Comparison of ENCODE assay signal across 9 cellular contexts in the genomic region with DNA sequence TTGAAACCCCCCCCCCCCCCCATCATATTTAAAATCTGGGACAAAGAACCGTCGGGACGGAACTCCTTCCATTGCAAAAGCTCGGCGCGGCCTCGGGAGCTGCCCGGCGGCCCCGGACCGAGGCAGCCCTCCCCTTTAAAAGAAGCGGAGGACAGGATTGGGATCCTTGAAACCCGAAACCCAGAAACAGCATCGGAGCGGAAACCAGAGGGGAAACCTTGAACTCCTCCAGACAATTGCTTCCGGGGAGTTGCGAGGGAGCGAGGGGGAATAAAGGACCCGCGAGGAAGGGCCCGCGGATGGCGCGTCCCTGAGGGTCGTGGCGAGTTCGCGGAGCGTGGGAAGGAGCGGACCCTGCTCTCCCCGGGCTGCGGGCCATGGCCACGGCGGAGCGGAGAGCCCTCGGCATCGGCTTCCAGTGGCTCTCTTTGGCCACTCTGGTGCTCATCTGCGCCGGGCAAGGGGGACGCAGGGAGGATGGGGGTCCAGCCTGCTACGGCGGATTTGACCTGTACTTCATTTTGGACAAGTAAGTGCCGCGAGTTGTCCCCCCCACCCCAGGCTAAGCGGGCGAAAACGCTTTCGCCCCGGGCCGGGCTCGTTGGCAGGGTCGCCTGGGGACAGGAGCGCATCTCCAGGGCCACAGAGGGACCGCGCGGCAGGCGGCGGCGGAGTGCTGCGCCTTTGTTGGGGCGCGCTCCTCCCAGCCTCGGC. TPM values are rescaled to one million over a fixed set of nuclear protein-coding genes. Genes with fewer than 3 reads are reported as not detected.
DNase-seq lines count a peak whose midpoint lies in the region; TF ChIP-seq lines count a peak whose summit lies in the region.
"Had no signal": no experiment of that assay in that cellular context is flagged by ENCODE, and none has a peak within 500 bp of the region (broad histone marks: within the 10 kb centered on the region; RNA-seq: fewer than 3 reads in every experiment).

A gene (plus strand): TSS at position 57 of the 714 bp plus-strand sequence. CDS start 321 bp downstream, at position 378.

- intact Hi-C loops in Caco-2 (cut with micrococcal nuclease; ENCODE audit: unreplicated experiment) = no loop called here

- peak in 1 of 2 experiments; percentile 18 for DNase-seq in Caco-2
- DNase-seq in SK-MEL-5 (ENCODE audit: low read depth, low spot score) = peak; percentile 78
- peak; percentile 82 for DNase-seq in choroid plexus epithelial cell (ENCODE audit: low read depth)
- DNase-seq in kidney glomerular epithelial cell (lab: John Stamatoyannopoulos, UW) = peak; percentile 64
- peak; percentile 34 for DNase-seq in stimulated activated CD8-positive, alpha-beta memory T cell treated with anti-CD3 and anti-CD28 coated beads, Interleukin-4, amount 100 ng/mL, for 48 hours
- DNase-seq in activated gamma-delta T cell treated with Interleukin-2 at 50 U/mL for 16 hours = no peak
- no peak for DNase-seq in COLO829 (ENCODE audit: low spot score)

- BruUV-seq in Caco-2 (replicated peaks; lab: Mats Ljungman, UMichigan) = no TSS peak

- H3K4me1 ChIP-seq in Caco-2 = 0 out of 2 replicates have a peak, but pooled peaks cover 3% of the 10 kb centered on the region

- no peaks in the 10 kb centered on the region for H3K9me3 ChIP-seq in Caco-2

- H3K9me3 Mint-ChIP-seq in Caco-2 (ENCODE audit: unreplicated experiment) (no peaks in the 10 kb centered on the region), IgD-negative memory B cell (peaks cover 0 to 2% (median 0%) of the 10 kb centered on the region in 3 donors)

- H3K27me3 ChIP-seq in Caco-2 (replicated peaks; ENCODE audit: control insufficient read depth, insufficient read depth, low read length) = peaks cover 3% of the 10 kb centered on the region

- in situ Hi-C loops in SK-MEL-5 (cut with HindIII; ENCODE audit: low pct_unique_long_range_greater_than_20kb, low sequenced_read_pairs) = no loop called here

- CTCF ChIA-PET in Caco-2 (lab: Charles Lee) = interaction anchor here (0.6 kb wide), 1 partner anchor 78 kb away, joined by 7 read pairs; no protein-coding TSS in a partner anchor

- POLR2A ChIA-PET in Caco-2 (lab: Charles Lee) = no interaction called here

- no peaks in the 10 kb centered on the region for H3K36me3 ChIP-seq in Caco-2 (ENCODE audit: control insufficient read depth, insufficient read depth, low read length)

- TF ChIP-seq CTCF in Caco-2 (IDR thresholded peaks at IDR 0.05; ENCODE audit: insufficient read depth in 1 of 2, low read depth in 1 of 2, low read length in 1 of 2, severe bottlenecking in 1 of 2, unreplicated experiment in 1 of 2) = no peak
- TF ChIP-seq CTCF in choroid plexus epithelial cell (conservative IDR thresholded peaks at IDR 0.05; ENCODE audit: low read depth, low read length) = no peak

- H3K4me1 Mint-ChIP-seq in Caco-2 (ENCODE audit: low read depth, unreplicated experiment) (peaks cover 7% of the 10 kb centered on the region), IgD-negative memory B cell (peaks cover 4 to 14% (median 8%) of the 10 kb centered on the region in 3 donors)

- H3K36me3 Mint-ChIP-seq in Caco-2 (ENCODE audit: insufficient read depth, unreplicated experiment) = no peaks in the 10 kb centered on the region
- H3K36me3 Mint-ChIP-seq in IgD-negative memory B cell = peaks cover 3% of the 10 kb centered on the region

- H3K27me3 Mint-ChIP-seq in Caco-2 (ENCODE audit: insufficient read depth, unreplicated experiment) = peaks cover 33% of the 10 kb centered on the region
- peaks cover 46% of the 10 kb centered on the region for H3K27me3 Mint-ChIP-seq in IgD-negative memory B cell

- H3K4me3 Mint-ChIP-seq in Caco-2 (ENCODE audit: unreplicated experiment) (peak within 1 kb of the TSS; percentile 71), IgD-negative memory B cell (peak within 1 kb of the TSS; percentile 47 to 85 (median 78))

- H3K27ac Mint-ChIP-seq in Caco-2 (ENCODE audit: unreplicated experiment) = no peak within 1 kb of the TSS
- H3K27ac Mint-ChIP-seq in IgD-negative memory B cell = no peak within 1 kb of the TSS

- peak within 1 kb of the TSS; percentile 19; the same call in 1 of the 2 replicates for H3K4me3 ChIP-seq in Caco-2 (ENCODE audit: low read depth, low read length)
- peak within 1 kb of the TSS; percentile 65 for H3K4me3 ChIP-seq in choroid plexus epithelial cell (ENCODE audit: low read depth, low read length)

RNA-seq across cellular contexts. Expression of the gene that starts here (rescaled TPM):
- total RNA-seq in Caco-2 (2022) = 0.27 and 0.35 TPM in 2 replicates
- polyA plus RNA-seq in IgD-negative memory B cell = not detected
- total RNA-seq in SK-MEL-5 (2014; rRNA removed; shearing (Covaris generic)) = 51.6 and 55.2 TPM in 2 replicates
- 127 and 159 TPM in 2 replicates for polyA plus RNA-seq in SK-MEL-5 (2015; cell fraction: cytosol; rRNA removed)
- 31.0 and 40.5 TPM in 2 replicates for polyA plus RNA-seq in SK-MEL-5 (2015; cell fraction: nucleus; rRNA removed)
- total RNA-seq: T-helper 2 cell treated with Interferon-gamma antibody and Interleukin-4, amounts not matched to agents 100 ng/mL and 5 ng/mL, for 36 hours had no signal

Comparison
In these comparisons a context has a peak if more than half of its experiments do, and no peak if none do; other contexts are left out.
1. RNA of the gene that starts here (total RNA-seq): 51.6 to 55.2 TPM in SK-MEL-5; 0.27 to 0.35 TPM in Caco-2; every median in the first group is over 10 times any median in the second.
2. DNase-seq: peak in SK-MEL-5 (single experiment), choroid plexus epithelial cell (single experiment), kidney glomerular epithelial cell (single experiment) and stimulated activated CD8-positive, alpha-beta memory T cell treated with anti-CD3 and anti-CD28 coated beads, Interleukin-4, amount 100 ng/mL, for 48 hours (single experiment); none in activated gamma-delta T cell treated with Interleukin-2 at 50 U/mL for 16 hours (single experiment) and COLO829 (single experiment).